Comparison of ENCODE assay signal across 8 cellular contexts in the genomic region with DNA sequence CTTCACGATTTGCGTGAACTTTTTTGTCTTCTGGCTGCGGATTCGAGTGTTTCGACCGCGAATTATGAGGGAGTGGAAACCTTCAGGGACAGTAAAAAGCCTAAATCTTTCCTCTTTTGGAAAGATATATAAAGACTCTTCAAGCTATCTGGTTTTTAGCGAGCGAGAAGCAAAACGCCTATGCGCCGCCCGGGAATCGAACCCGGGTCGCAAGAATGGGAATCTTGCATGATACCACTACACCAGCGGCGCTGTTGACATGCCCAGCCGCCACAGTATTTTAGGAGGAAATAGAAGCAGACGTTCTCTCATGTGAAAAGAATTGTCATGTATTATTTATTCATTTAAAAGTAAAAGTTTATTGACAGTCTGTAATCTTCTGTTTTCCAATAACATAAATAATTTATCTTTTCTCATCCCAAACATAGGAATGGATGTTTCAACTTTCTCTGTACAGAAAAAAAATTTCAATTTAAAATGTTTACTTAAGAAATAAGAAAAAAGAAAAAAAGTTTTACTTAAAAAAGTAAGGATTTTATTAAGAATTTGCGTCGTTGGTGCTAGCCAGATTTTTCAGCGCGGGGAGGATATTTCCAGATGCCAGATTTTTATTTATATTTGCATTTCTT. TPM values are rescaled to one million over a fixed set of nuclear protein-coding genes. Genes with fewer than 3 reads are reported as not detected.
DNase-seq lines count a peak whose midpoint lies in the region; ATAC-seq and TF ChIP-seq lines count a peak whose summit lies in the region.

No MANE protein-coding gene starts in this region.

- H3K27me3 ChIP-seq in WERI-Rb-1 (ENCODE audit: insufficient read depth, low read depth, severe bottlenecking), result no peaks in the 10 kb centered on the region

- no peaks in the 10 kb centered on the region for H3K9me3 ChIP-seq in WERI-Rb-1 (ENCODE audit: severe bottlenecking)

- DNase-seq in NCI-H2029 treated with DMSO at 0.1 percent for 48 hours (lab: John Stamatoyannopoulos, UW), result peak; percentile 90
- peak; percentile 91 for DNase-seq in WERI-Rb-1
- DNase-seq in caudate nucleus (lab: John Stamatoyannopoulos, UW), result peak in 60 of 61 donors; percentile 36 to 99 (median 89)
- peak; percentile 91 for DNase-seq in left lobe of liver (ENCODE audit: low spot score)
- DNase-seq in stimulated activated CD4-positive, alpha-beta T cell treated with anti-CD3 and anti-CD28 coated beads, Interleukin-1b, Interleukin-23, amount 100 ng/mL, for 4 hours (ENCODE audit: low read depth in 2 of 2), result peak; percentile 90 to 93
- no peak for DNase-seq in HPDE6-E6E7 (ENCODE audit: extremely low spot score)

- no peak for TF ChIP-seq CTCF in WERI-Rb-1 (IDR thresholded peaks at IDR 0.05; ENCODE audit: low read depth, low read length)

- H3K36me3 ChIP-seq in WERI-Rb-1, result peaks cover 35% of the 10 kb centered on the region

- ATAC-seq in GM18502 (IDR thresholded peaks at IDR 0.05; ENCODE audit: poor library complexity, unreplicated experiment) (peak; percentile 48), HG02938 (IDR thresholded peaks at IDR 0.05; ENCODE audit: unreplicated experiment) (peak; percentile 36), left lobe of liver (peak; percentile 77)

- peak overlapping the region; percentile 98 for H3K27ac ChIP-seq in WERI-Rb-1
- H3K27ac ChIP-seq in caudate nucleus (ENCODE audit: low read depth, low read length), result peak overlapping the region; percentile 98

- peak overlapping the region; percentile 91 for H3K4me3 ChIP-seq in WERI-Rb-1 (ENCODE audit: low read depth, low read length)

RNA-seq across cellular contexts. Expression of gene TIA1, which starts 0.5 kb away (rescaled TPM):
- total RNA-seq in left lobe of liver, result 45.1 TPM

RNA-seq across cellular contexts. Expression of gene PCYOX1, which starts 9.0 kb away (rescaled TPM):
- total RNA-seq in left lobe of liver, result 126 TPM

RNA-seq across cellular contexts. Expression of gene SNRPG, which starts 44.6 kb away (rescaled TPM):
- total RNA-seq in left lobe of liver, result 44.2 TPM

RNA-seq across cellular contexts. Expression of gene FAM136A, which starts 52.9 kb away (rescaled TPM):
- 24.3 TPM for total RNA-seq in left lobe of liver

RNA-seq across cellular contexts. Expression of gene C2orf42, which starts 58.1 kb away (rescaled TPM):
- total RNA-seq in left lobe of liver, result 19.1 TPM
